10 cellular contexts compared by ENCODE assay signal in genomic region chr5:179313849-179314521, GRCh38. TPM values are rescaled to one million over a fixed set of nuclear protein-coding genes. Genes with fewer than 3 reads are reported as not detected.
DNase-seq lines count a peak whose midpoint lies in the region; ATAC-seq and TF ChIP-seq lines count a peak whose summit lies in the region.
"Had no signal": no experiment of that assay in that cellular context is flagged by ENCODE, and none has a peak within 500 bp of the region (broad histone marks: within the 10 kb centered on the region; RNA-seq: fewer than 3 reads in every experiment).

No MANE protein-coding gene starts in this region.

- no peaks in the 10 kb centered on the region for H3K27me3 ChIP-seq in psoas muscle (ENCODE audit: insufficient read depth in 3 of 3, low read length in 2 of 3)

- H3K4me1 ChIP-seq in psoas muscle = peaks cover 5% of the 10 kb centered on the region

- no peaks in the 10 kb centered on the region for H3K27me3 Mint-ChIP-seq in WTC11 (ENCODE audit: low read depth)
- no peaks in the 10 kb centered on the region for H3K27me3 Mint-ChIP-seq in activated T-helper 2 cell treated with anti-CD3 and anti-CD28 coated beads, Interferon-gamma antibody, Interleukin-2, Interleukin-4, amounts not matched to agents 10 μg/mL and 5 μg/mL and 100 μg/mL, durations not matched to agents 14 hours and 24 hours and 36 hours (ENCODE audit: low read depth)

- CTCF ChIA-PET in WTC11 (lab: Charles Lee) = interaction anchor here (0.6 to 2.1 kb wide), 3 partner anchors 34 to 112 kb away, joined by 3 to 4 read pairs (median 3); no protein-coding TSS in a partner anchor

- POLR2A ChIA-PET in WTC11 (lab: Charles Lee) = no interaction called here

- intact Hi-C loops in Right ventricle myocardium superior (cut with DNase I) = no loop called here
- intact Hi-C loops in psoas muscle (cut with DNase I) = no loop called here
- intact Hi-C loops in activated T-helper 2 cell treated with anti-CD3 and anti-CD28 coated beads, Interferon-gamma antibody, Interleukin-2, Interleukin-4, amounts not matched to agents 10 μg/mL and 5 μg/mL and 100 μg/mL, durations not matched to agents 14 hours and 24 hours and 36 hours (cut with micrococcal nuclease) = no loop called here

- peaks cover 14% of the 10 kb centered on the region for H3K9me3 Mint-ChIP-seq in WTC11
- H3K9me3 Mint-ChIP-seq in activated T-helper 2 cell treated with anti-CD3 and anti-CD28 coated beads, Interferon-gamma antibody, Interleukin-2, Interleukin-4, amounts not matched to agents 10 μg/mL and 5 μg/mL and 100 μg/mL, durations not matched to agents 14 hours and 24 hours and 36 hours = no peaks in the 10 kb centered on the region

- H3K36me3 Mint-ChIP-seq in WTC11 = no peaks in the 10 kb centered on the region; the same call in 1 of the 2 replicates
- no peaks in the 10 kb centered on the region for H3K36me3 Mint-ChIP-seq in activated T-helper 2 cell treated with anti-CD3 and anti-CD28 coated beads, Interferon-gamma antibody, Interleukin-2, Interleukin-4, amounts not matched to agents 10 μg/mL and 5 μg/mL and 100 μg/mL, durations not matched to agents 14 hours and 24 hours and 36 hours (ENCODE audit: low read depth)

- H3K4me1 Mint-ChIP-seq in WTC11 = no peaks in the 10 kb centered on the region
- H3K4me1 Mint-ChIP-seq in activated T-helper 2 cell treated with anti-CD3 and anti-CD28 coated beads, Interferon-gamma antibody, Interleukin-2, Interleukin-4, amounts not matched to agents 10 μg/mL and 5 μg/mL and 100 μg/mL, durations not matched to agents 14 hours and 24 hours and 36 hours (ENCODE audit: low read depth) = no peaks in the 10 kb centered on the region

- no peak overlapping the region for H3K27ac ChIP-seq in psoas muscle

- ATAC-seq in WTC11 (no peak), Right ventricle myocardium superior (ENCODE audit: poor library complexity) (peak; percentile 95), psoas muscle (peak; percentile 86 to 95 (median 94)), GM19035 (IDR thresholded peaks at IDR 0.05; ENCODE audit: unreplicated experiment) (no peak)

- peak overlapping the region; percentile 7 for H3K4me3 ChIP-seq in psoas muscle

- H3K27ac Mint-ChIP-seq in WTC11 = no peak overlapping the region
- no peak overlapping the region for H3K27ac Mint-ChIP-seq in activated T-helper 2 cell treated with anti-CD3 and anti-CD28 coated beads, Interferon-gamma antibody, Interleukin-2, Interleukin-4, amounts not matched to agents 10 μg/mL and 5 μg/mL and 100 μg/mL, durations not matched to agents 14 hours and 24 hours and 36 hours

- TF ChIP-seq CTCF in WTC11 (IDR thresholded peaks at IDR 0.05) = no peak
- no peak for TF ChIP-seq CTCF in psoas muscle (IDR thresholded peaks at IDR 0.05)

- no peaks in the 10 kb centered on the region for H3K36me3 ChIP-seq in psoas muscle (ENCODE audit: insufficient read depth in 1 of 2, low read depth in 1 of 2)

- H3K4me3 Mint-ChIP-seq in WTC11 = no peak overlapping the region
- no peak overlapping the region for H3K4me3 Mint-ChIP-seq in activated T-helper 2 cell treated with anti-CD3 and anti-CD28 coated beads, Interferon-gamma antibody, Interleukin-2, Interleukin-4, amounts not matched to agents 10 μg/mL and 5 μg/mL and 100 μg/mL, durations not matched to agents 14 hours and 24 hours and 36 hours (ENCODE audit: low read depth)

- DNase-seq in D341Med (ENCODE audit: low spot score) = peak; percentile 77
- peak; percentile 8 for DNase-seq in WTC11 (ENCODE audit: low spot score)
- peak; percentile 93 for DNase-seq in Right ventricle myocardium superior
- DNase-seq in psoas muscle = peak; percentile 89 to 91
- no peak for DNase-seq in SHP77 (lab: John Stamatoyannopoulos, UW)
- DNase-seq in T-helper 9 cell = no peak
- DNase-seq in activated T-helper 2 cell treated with anti-CD3 and anti-CD28 coated beads, Interferon-gamma antibody, Interleukin-2, Interleukin-4, amounts not matched to agents 10 μg/mL and 5 μg/mL and 100 μg/mL, durations not matched to agents 14 hours and 24 hours and 36 hours (ENCODE audit: low spot score) = no peak
- DNase-seq: activated T-cell treated with anti-CD3 and anti-CD28 coated beads, Interleukin-2, amount 50 U/mL, for 1 hour; stimulated activated CD4-positive, alpha-beta T cell treated with anti-CD3 and anti-CD28 coated beads, Interleukin-4, amount 100 ng/mL, for 24 hours had no signal

- no peaks in the 10 kb centered on the region for H3K9me3 ChIP-seq in psoas muscle

- 37 to 53% (median 43%) methylated on average over 23 to 31 of the region's 31 CpGs for WGBS in psoas muscle, 3 donors

TF ChIP-seq in WTC11, 78 proteins besides CTCF, POLR2A, EP300 and RAD21:
- TF ChIP-seq, protein P1, sequence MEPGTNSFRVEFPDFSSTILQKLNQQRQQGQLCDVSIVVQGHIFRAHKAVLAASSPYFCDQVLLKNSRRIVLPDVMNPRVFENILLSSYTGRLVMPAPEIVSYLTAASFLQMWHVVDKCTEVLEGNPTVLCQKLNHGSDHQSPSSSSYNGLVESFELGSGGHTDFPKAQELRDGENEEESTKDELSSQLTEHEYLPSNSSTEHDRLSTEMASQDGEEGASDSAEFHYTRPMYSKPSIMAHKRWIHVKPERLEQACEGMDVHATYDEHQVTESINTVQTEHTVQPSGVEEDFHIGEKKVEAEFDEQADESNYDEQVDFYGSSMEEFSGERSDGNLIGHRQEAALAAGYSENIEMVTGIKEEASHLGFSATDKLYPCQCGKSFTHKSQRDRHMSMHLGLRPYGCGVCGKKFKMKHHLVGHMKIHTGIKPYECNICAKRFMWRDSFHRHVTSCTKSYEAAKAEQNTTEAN (CRISPR knock-in tag; IDR thresholded peaks at IDR 0.05) = peak; percentile 64; the same call in 1 of the 2 replicates
- TF ChIP-seq, protein P2, sequence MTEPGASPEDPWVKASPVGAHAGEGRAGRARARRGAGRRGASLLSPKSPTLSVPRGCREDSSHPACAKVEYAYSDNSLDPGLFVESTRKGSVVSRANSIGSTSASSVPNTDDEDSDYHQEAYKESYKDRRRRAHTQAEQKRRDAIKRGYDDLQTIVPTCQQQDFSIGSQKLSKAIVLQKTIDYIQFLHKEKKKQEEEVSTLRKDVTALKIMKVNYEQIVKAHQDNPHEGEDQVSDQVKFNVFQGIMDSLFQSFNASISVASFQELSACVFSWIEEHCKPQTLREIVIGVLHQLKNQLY (CRISPR knock-in tag; IDR thresholded peaks at IDR 0.05) = no peak
- no peak for TF ChIP-seq ATF6 (CRISPR knock-in tag; IDR thresholded peaks at IDR 0.05)

RNA-seq across cellular contexts. Expression of gene ADAMTS2, which starts 31.3 kb away (rescaled TPM):
- total RNA-seq in WTC11 (2021) = 6.9 to 11.2 TPM (median 9.0 TPM) in 3 replicates
- total RNA-seq in Right ventricle myocardium superior = 3.6 TPM
- 1 to 10 TPM; 1.9 to 3.7 (median 2.5) TPM for total RNA-seq in psoas muscle
- 1 to 10 TPM in 1 of 3 donors, under 1 TPM in 2; 0.83 to 2.0 (median 0.97) TPM for polyA plus RNA-seq in psoas muscle
- total RNA-seq in activated T-helper 2 cell treated with anti-CD3 and anti-CD28 coated beads, Interferon-gamma antibody, Interleukin-2, Interleukin-4, amounts not matched to agents 10 μg/mL and 5 μg/mL and 100 μg/mL, durations not matched to agents 14 hours and 24 hours and 36 hours = not detected in 2 replicates

Comparison
In these comparisons a context has a peak if more than half of its experiments do, and no peak if none do; other contexts are left out.
1. DNase-seq: peak in D341Med (single experiment), WTC11 (single experiment), Right ventricle myocardium superior (single experiment) and psoas muscle (2 of 2); none in SHP77 (0 of 2), T-helper 9 cell (single experiment) and activated T-helper 2 cell treated with anti-CD3 and anti-CD28 coated beads, Interferon-gamma antibody, Interleukin-2, Interleukin-4, amounts not matched to agents 10 μg/mL and 5 μg/mL and 100 μg/mL, durations not matched to agents 14 hours and 24 hours and 36 hours (single experiment).
2. ATAC-seq: peak in Right ventricle myocardium superior (single experiment) and psoas muscle (4 of 4); none in WTC11 (single experiment) and GM19035 (single experiment).